ENCODE assay signal across 9 cellular contexts in the genomic region with DNA sequence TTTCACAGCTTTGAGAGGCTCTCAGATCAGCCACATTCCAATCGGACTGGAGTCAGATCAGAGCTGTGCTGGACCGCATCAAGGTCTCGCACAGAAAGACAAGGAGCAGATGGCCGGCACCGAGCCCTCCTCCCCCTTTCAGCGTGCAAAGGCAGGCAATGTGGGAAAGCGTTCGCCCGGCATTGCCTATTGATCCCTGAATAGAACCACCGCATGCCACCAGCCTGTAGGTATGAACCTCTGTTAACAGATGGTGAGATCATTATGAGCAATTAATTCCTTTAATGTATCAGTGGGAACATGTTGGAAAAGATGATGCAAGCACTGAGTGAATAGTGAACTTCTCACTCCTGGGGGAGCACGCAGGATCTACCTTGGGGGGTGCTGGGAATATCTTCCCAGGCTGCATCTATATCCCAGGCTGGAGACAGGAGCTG.
A peak's percentile ranks its signal among the peaks of the same experiment; 100 is the strongest.
DNase-seq lines count a peak whose midpoint lies in the region; ATAC-seq and TF ChIP-seq lines count a peak whose summit lies in the region.
"Had no signal": no experiment of that assay in that cellular context is flagged by ENCODE, and none has a peak within 500 bp of the region (broad histone marks: within the 10 kb centered on the region; RNA-seq: fewer than 3 reads in every experiment).

No MANE protein-coding gene starts in this region.

- no peak for TF ChIP-seq POLR2A in Peyer's patch (IDR thresholded peaks at IDR 0.05)

- H3K27ac ChIP-seq in HUES48 (ENCODE audit: low read depth, low read length) (peak overlapping the region; percentile 7), iPS-20b (ENCODE audit: low read length) (no peak overlapping the region), stomach smooth muscle (ENCODE audit: low read length) (no peak overlapping the region), Peyer's patch (no peak overlapping the region)

- TF ChIP-seq CTCF in astrocyte of the spinal cord (IDR thresholded peaks at IDR 0.05; ENCODE audit: low read depth, low read length) (no peak), Peyer's patch (IDR thresholded peaks at IDR 0.05) (no peak)

- peak; percentile 33 for DNase-seq in astrocyte of the spinal cord (ENCODE audit: low read depth, low spot score)
- no peak for DNase-seq in stimulated activated CD4-positive, alpha-beta T cell treated with anti-CD3 and anti-CD28 coated beads, Interleukin-12 subunit alpha, Interleukin-12 subunit beta, amount 100 ng/mL, for 4 hours
- no peak for DNase-seq in Peyer's patch
- DNase-seq in central memory CD4-positive, alpha-beta T cell: no peak
- DNase-seq in activated naive CD4-positive, alpha-beta T cell treated with anti-CD3 and anti-CD28 coated beads, Interleukin-2, amount 50 U/mL, for 72 hours (ENCODE audit: low spot score in 2 of 2): no peak
- DNase-seq: activated T-cell treated with anti-CD3 and anti-CD28 coated beads, Interleukin-2, amount 50 U/mL, for 24 hours had no signal

- H3K36me3 ChIP-seq in HUES48 (ENCODE audit: control insufficient read depth, insufficient read depth, low read length) (no peaks in the 10 kb centered on the region), iPS-20b (ENCODE audit: insufficient read depth, low read depth, low read length) (no peaks in the 10 kb centered on the region), stomach smooth muscle (ENCODE audit: control insufficient read depth in 2 of 2, insufficient read depth in 2 of 2, low read length in 2 of 2) (no peaks in the 10 kb centered on the region), Peyer's patch (no peaks in the 10 kb centered on the region)

- H3K36me3 Mint-ChIP-seq in activated naive CD4-positive, alpha-beta T cell treated with anti-CD3 and anti-CD28 coated beads, Interleukin-2, amount 50 U/mL, for 72 hours: no peaks in the 10 kb centered on the region

- H3K9me3 Mint-ChIP-seq in activated naive CD4-positive, alpha-beta T cell treated with anti-CD3 and anti-CD28 coated beads, Interleukin-2, amount 50 U/mL, for 72 hours: no peaks in the 10 kb centered on the region
- H3K9me3 Mint-ChIP-seq: activated T-cell treated with anti-CD3 and anti-CD28 coated beads, Interleukin-2, amount 50 U/mL, for 24 hours had no signal

- H3K27ac Mint-ChIP-seq in activated naive CD4-positive, alpha-beta T cell treated with anti-CD3 and anti-CD28 coated beads, Interleukin-2, amount 50 U/mL, for 72 hours: peak overlapping the region in 1 of 2 donors; percentile 72
- H3K27ac Mint-ChIP-seq: activated T-cell treated with anti-CD3 and anti-CD28 coated beads, Interleukin-2, amount 50 U/mL, for 24 hours had no signal

- H3K9me3 ChIP-seq in HUES48 (ENCODE audit: control insufficient read depth, insufficient read depth, low read length): no peaks in the 10 kb centered on the region
- H3K9me3 ChIP-seq in iPS-20b (ENCODE audit: insufficient read depth, low read depth, low read length): no peaks in the 10 kb centered on the region
- no peaks in the 10 kb centered on the region for H3K9me3 ChIP-seq in stomach smooth muscle (ENCODE audit: control insufficient read depth in 2 of 2, low read length in 2 of 2)
- H3K9me3 ChIP-seq in Peyer's patch: no peaks in the 10 kb centered on the region

- ATAC-seq in activated naive CD4-positive, alpha-beta T cell treated with anti-CD3 and anti-CD28 coated beads, Interleukin-2, amount 50 U/mL, for 72 hours: no peak

- no peaks in the 10 kb centered on the region for H3K27me3 ChIP-seq in HUES48 (ENCODE audit: control insufficient read depth, insufficient read depth, low read length)
- no peaks in the 10 kb centered on the region for H3K27me3 ChIP-seq in iPS-20b (ENCODE audit: insufficient read depth, low read length)
- no peaks in the 10 kb centered on the region for H3K27me3 ChIP-seq in stomach smooth muscle (ENCODE audit: control insufficient read depth in 1 of 2, insufficient read depth in 2 of 2, low read length in 2 of 2)
- H3K27me3 ChIP-seq in Peyer's patch: no peaks in the 10 kb centered on the region

- H3K4me1 ChIP-seq in HUES48 (ENCODE audit: control insufficient read depth, insufficient read depth, low read length) (peaks cover 41% of the 10 kb centered on the region), iPS-20b (ENCODE audit: insufficient read depth, low read length) (peaks cover 35% of the 10 kb centered on the region; the same call in 1 of the 2 replicates), stomach smooth muscle (ENCODE audit: control insufficient read depth, insufficient read depth, low read length) (peaks cover 8% of the 10 kb centered on the region), Peyer's patch (no peaks in the 10 kb centered on the region)

- no peak overlapping the region for H3K4me3 ChIP-seq in HUES48 (ENCODE audit: low read depth, low read length)
- H3K4me3 ChIP-seq in astrocyte of the spinal cord (ENCODE audit: low read depth, low read length): no peak overlapping the region
- peak overlapping the region; percentile 2; the same call in 1 of the 2 replicates for H3K4me3 ChIP-seq in iPS-20b (ENCODE audit: low read length)
- peak overlapping the region; percentile 27 to 56 for H3K4me3 ChIP-seq in stomach smooth muscle (ENCODE audit: low read length in 2 of 2)
- no peak overlapping the region for H3K4me3 ChIP-seq in Peyer's patch

- in situ Hi-C loops in astrocyte of the spinal cord (cut with HindIII; ENCODE audit: low sequenced_read_pairs): no loop called here

- H3K9ac ChIP-seq in HUES48 (ENCODE audit: low read depth, low read length): no peak overlapping the region
- H3K9ac ChIP-seq in iPS-20b (ENCODE audit: low read depth, low read length): peak overlapping the region; percentile 27; the same call in 1 of the 2 replicates
- H3K9ac ChIP-seq in stomach smooth muscle (ENCODE audit: low read length in 2 of 2): no peak overlapping the region

Comparison
In these comparisons a context has a peak if more than half of its experiments do, and no peak if none do; other contexts are left out.
1. H3K4me3 ChIP-seq: peak in iPS-20b (single experiment) and stomach smooth muscle (2 of 2); none in HUES48 (single experiment), astrocyte of the spinal cord (single experiment) and Peyer's patch (0 of 4).